Comparison of ENCODE assay signal across 8 cellular contexts in genomic region chr12:114682920-114683708, GRCh38. TPM values are rescaled to one million over a fixed set of nuclear protein-coding genes. Genes with fewer than 3 reads are reported as not detected.
DNase-seq lines count a peak whose midpoint lies in the region; ATAC-seq, FAIRE-seq and TF ChIP-seq lines count a peak whose summit lies in the region.

No MANE protein-coding gene starts in this region.

- peak; percentile 63 for DNase-seq in H9
- no peak for DNase-seq in SK-N-MC (ENCODE audit: low read depth, low spot score)
- DNase-seq in fibroblast of pulmonary artery (ENCODE audit: low read depth) = peak; percentile 43
- peak; percentile 34 to 67 (median 55) for DNase-seq in ovary
- DNase-seq in D721Med (ENCODE audit: insufficient read length, low spot score) = no peak

- H3K79me2 ChIP-seq in H9 (ENCODE audit: insufficient read depth, low read length) = no peaks in the 10 kb centered on the region

- no peak overlapping the region for H3K14ac ChIP-seq in H9 (ENCODE audit: insufficient read depth, low read length)

- no peak overlapping the region for H4K5ac ChIP-seq in H9 (ENCODE audit: insufficient read length, low read depth, low read length)

- H3K36me3 Mint-ChIP-seq in H9 (ENCODE audit: insufficient read depth in 1 of 3, low read depth in 3 of 3) = no peaks in the 10 kb centered on the region

- H3K18ac ChIP-seq in H9 (ENCODE audit: insufficient read length, low read depth, low read length) = no peak overlapping the region

- H4K91ac ChIP-seq in H9 (ENCODE audit: insufficient read length, low read depth, low read length) = no peak overlapping the region

- H3K9me3 ChIP-seq in H9 (ENCODE audit: control insufficient read depth, low read depth, low read length) (no peaks in the 10 kb centered on the region), SK-N-MC (ENCODE audit: low read depth, low read length) (no peaks in the 10 kb centered on the region), ovary (no peaks in the 10 kb centered on the region)

- TF ChIP-seq EP300 in ovary (IDR thresholded peaks at IDR 0.05) = no peak

- peak overlapping the region; percentile 57 to 82 for H3K4me3 Mint-ChIP-seq in H9

- peaks cover 99% of the 10 kb centered on the region for H3K27me3 Mint-ChIP-seq in H9 (ENCODE audit: low read depth)

- no peaks in the 10 kb centered on the region for H4K20me1 ChIP-seq in H9 (ENCODE audit: control insufficient read depth, insufficient read depth, insufficient read length)

- no peak for TF ChIP-seq POLR2A in ovary (IDR thresholded peaks at IDR 0.05)

- H2AFZ ChIP-seq in H9 (ENCODE audit: low read length) = no peak overlapping the region

- no peak for FAIRE-seq in D721Med (lab: Jason Lieb, UNC)

- intact Hi-C loops in ovary (cut with DNase I) = no loop called here

- H2AK5ac ChIP-seq in H9 (ENCODE audit: insufficient read length, low read length) = no peak overlapping the region

- no peak overlapping the region for H4K8ac ChIP-seq in H9 (replicated peaks; ENCODE audit: insufficient read length, low read depth, low read length)

- peaks cover 2% of the 10 kb centered on the region; the same call in 1 of the 2 replicates for H3K4me1 ChIP-seq in H9 (ENCODE audit: insufficient read depth, low read length)
- peaks cover 4% of the 10 kb centered on the region for H3K4me1 ChIP-seq in ovary (ENCODE audit: insufficient read depth)

- ATAC-seq in GM21381 (IDR thresholded peaks at IDR 0.05; ENCODE audit: unreplicated experiment) = no peak
- ATAC-seq in HG02885 (IDR thresholded peaks at IDR 0.05; ENCODE audit: poor library complexity, unreplicated experiment) = no peak
- no peak for ATAC-seq in HG02870 (IDR thresholded peaks at IDR 0.05; ENCODE audit: unreplicated experiment)

- no CpG with 5 or more reads among the region's 51 CpGs for WGBS in H9 (ENCODE audit: extremely low coverage, insufficient read length, low lambda C conversion rate)
- 1% methylated on average over 51 of the region's 51 CpGs for WGBS in ovary, 3 donors

- peaks cover 54 to 67% of the 10 kb centered on the region in 2 experiments for H3K4me1 Mint-ChIP-seq in H9

- H3T11ph ChIP-seq in H9 (ENCODE audit: low read length) = no peak overlapping the region

- no peaks in the 10 kb centered on the region for H3K79me1 ChIP-seq in H9 (ENCODE audit: insufficient read depth, low read depth, low read length, poor library complexity, severe bottlenecking)

- H3K9ac ChIP-seq in H9 (ENCODE audit: extremely low read depth, insufficient read length, low read length) (no peak overlapping the region), SK-N-MC (ENCODE audit: insufficient read length) (peak overlapping the region; percentile 49)

- no peak overlapping the region for H2BK12ac ChIP-seq in H9 (ENCODE audit: insufficient read length, low read depth, low read length)

- peak overlapping the region; percentile 53 for H3K4me2 ChIP-seq in H9 (ENCODE audit: insufficient read depth, insufficient read length, low read length)

- no peak overlapping the region for H3K23ac ChIP-seq in H9 (ENCODE audit: insufficient read length, low read depth, low read length)

- H3K4ac ChIP-seq in H9 (ENCODE audit: low read depth, low read length) = no peak overlapping the region

- no peak overlapping the region for H3K27ac Mint-ChIP-seq in H9

- H3K27ac ChIP-seq in H9 (ENCODE audit: insufficient read length, low read depth, low read length) (no peak overlapping the region), SK-N-MC (no peak overlapping the region), ovary (peak overlapping the region; percentile 77 to 90)

- no peak overlapping the region for H2BK120ac ChIP-seq in H9 (ENCODE audit: low read depth, low read length, poor library complexity, severe bottlenecking)

- H2BK5ac ChIP-seq in H9 (ENCODE audit: insufficient read length, low read length) = no peak overlapping the region

- TF ChIP-seq CTCF in H9 (conservative IDR thresholded peaks at IDR 0.05) = no peak
- no peak for TF ChIP-seq CTCF in fibroblast of pulmonary artery (IDR thresholded peaks at IDR 0.05; ENCODE audit: low read length, missing control alignments)
- TF ChIP-seq CTCF in ovary (IDR thresholded peaks at IDR 0.05) = no peak
- TF ChIP-seq CTCF in D721Med (IDR thresholded peaks at IDR 0.05; ENCODE audit: insufficient read depth, missing control alignments) = no peak

- H2BK20ac ChIP-seq in H9 (ENCODE audit: low read depth, low read length, poor library complexity, severe bottlenecking) = no peak overlapping the region

- peaks cover 16% of the 10 kb centered on the region for H3K23me2 ChIP-seq in H9 (ENCODE audit: insufficient read length, low read depth, low read length, poor library complexity, severe bottlenecking)

- H2BK15ac ChIP-seq in H9 (ENCODE audit: low read depth, low read length) = no peak overlapping the region

- no peak overlapping the region for H3K56ac ChIP-seq in H9 (ENCODE audit: insufficient read length, low read depth, low read length)

- peaks cover 2 to 12% of the 10 kb centered on the region in 2 experiments; a peak in 3 of 5 replicates for H3K9me3 Mint-ChIP-seq in H9

- H3K36me3 ChIP-seq in SK-N-MC (ENCODE audit: insufficient read depth, low read length) (peaks cover 25% of the 10 kb centered on the region), ovary (no peaks in the 10 kb centered on the region)

- H3K4me3 ChIP-seq in SK-N-MC (peak overlapping the region; percentile 75), fibroblast of pulmonary artery (replicated peaks; ENCODE audit: low read depth, low read length) (peak overlapping the region; percentile 99), ovary (peak overlapping the region; percentile 49)

- H3K27me3 ChIP-seq in H9 (ENCODE audit: insufficient read depth, low read length) = peaks cover 88% of the 10 kb centered on the region
- H3K27me3 ChIP-seq in ovary = no peaks in the 10 kb centered on the region

RNA-seq across cellular contexts. Expression of gene TBX3, which starts 0.9 kb away (rescaled TPM):
- total RNA-seq in H9 (2021) (0.04 and 0.07 TPM in 2 replicates), ovary (100 to 1,000 TPM in 1 of 7 donors, 10 to 100 TPM in 6; 41.4 to 106 (median 74.6) TPM)
- polyA plus RNA-seq in ovary = 10 to 100 TPM; 25.4 to 33.7 TPM

Comparison
In these comparisons a context has a peak if more than half of its experiments do, and no peak if none do; other contexts are left out.
1. DNase-seq: peak in H9 (single experiment), fibroblast of pulmonary artery (single experiment) and ovary (5 of 5); none in SK-N-MC (single experiment) and D721Med (single experiment).
2. H3K27ac ChIP-seq: peak in ovary (2 of 2); none in H9 (single experiment) and SK-N-MC (single experiment).
3. H3K4me3 ChIP-seq: peak in every context shown above with its lines; median percentile 99 in fibroblast of pulmonary artery; 75 in SK-N-MC; 49 in ovary.
4. RNA of gene TBX3, which starts 0.9 kb away (total RNA-seq): 41.4 to 106 TPM in ovary; 0.04 to 0.07 TPM in H9; every median in the first group is over 10 times any median in the second.